Comparison of ENCODE assay signal across 22 cellular contexts in genomic region chr1:219538886-219539285, GRCh38.
"Had no signal": no experiment of that assay in that cellular context is flagged by ENCODE, and none has a peak within 500 bp of the region (broad histone marks: within the 10 kb centered on the region; RNA-seq: fewer than 3 reads in every experiment).

No MANE protein-coding gene starts in this region.

- H3K36me3 ChIP-seq: esophagus squamous epithelium, gastrocnemius medialis, heart right ventricle, left lung, lower lobe of right lung had no signal

- DNase-seq: dermis blood vessel endothelial cell; dorsolateral prefrontal cortex; effector CD4-positive, alpha-beta T cell; effector memory CD4-positive, alpha-beta T cell; erythroblast; esophagus squamous epithelium; foreskin fibroblast; foreskin melanocyte; gastrocnemius medialis; glutamatergic neuron; head of caudate nucleus; heart right ventricle; hippocampal formation; left cardiac atrium; left lung; left ventricle myocardium superior; lower lobe of right lung; mesenchymal stem cell; naive thymus-derived CD4-positive, alpha-beta T cell had no signal

- ATAC-seq: esophagus mucosa; gastrocnemius medialis; heart right ventricle; left cardiac atrium; left lung; left ventricle myocardium superior; lower lobe of right lung; naive thymus-derived CD4-positive, alpha-beta T cell had no signal

- H3K27me3 ChIP-seq: dorsolateral prefrontal cortex, esophagus squamous epithelium, gastrocnemius medialis, heart right ventricle, left lung had no signal

- H3K9me3 ChIP-seq: esophagus squamous epithelium, gastrocnemius medialis, heart right ventricle, left lung, lower lobe of right lung had no signal

- H3K4me3 ChIP-seq: coronary artery, dorsolateral prefrontal cortex, esophagus squamous epithelium, gastrocnemius medialis, heart right ventricle, left lung, lower lobe of right lung had no signal

- H3K27ac ChIP-seq: coronary artery, dorsolateral prefrontal cortex, epithelial cell of prostate, esophagus squamous epithelium, gastrocnemius medialis, heart right ventricle, left lung, lower lobe of right lung had no signal

- H3K4me1 ChIP-seq: esophagus squamous epithelium, gastrocnemius medialis, heart right ventricle, left lung, lower lobe of right lung had no signal
